ENCODE assay signal across 21 cellular contexts in the genomic region with DNA sequence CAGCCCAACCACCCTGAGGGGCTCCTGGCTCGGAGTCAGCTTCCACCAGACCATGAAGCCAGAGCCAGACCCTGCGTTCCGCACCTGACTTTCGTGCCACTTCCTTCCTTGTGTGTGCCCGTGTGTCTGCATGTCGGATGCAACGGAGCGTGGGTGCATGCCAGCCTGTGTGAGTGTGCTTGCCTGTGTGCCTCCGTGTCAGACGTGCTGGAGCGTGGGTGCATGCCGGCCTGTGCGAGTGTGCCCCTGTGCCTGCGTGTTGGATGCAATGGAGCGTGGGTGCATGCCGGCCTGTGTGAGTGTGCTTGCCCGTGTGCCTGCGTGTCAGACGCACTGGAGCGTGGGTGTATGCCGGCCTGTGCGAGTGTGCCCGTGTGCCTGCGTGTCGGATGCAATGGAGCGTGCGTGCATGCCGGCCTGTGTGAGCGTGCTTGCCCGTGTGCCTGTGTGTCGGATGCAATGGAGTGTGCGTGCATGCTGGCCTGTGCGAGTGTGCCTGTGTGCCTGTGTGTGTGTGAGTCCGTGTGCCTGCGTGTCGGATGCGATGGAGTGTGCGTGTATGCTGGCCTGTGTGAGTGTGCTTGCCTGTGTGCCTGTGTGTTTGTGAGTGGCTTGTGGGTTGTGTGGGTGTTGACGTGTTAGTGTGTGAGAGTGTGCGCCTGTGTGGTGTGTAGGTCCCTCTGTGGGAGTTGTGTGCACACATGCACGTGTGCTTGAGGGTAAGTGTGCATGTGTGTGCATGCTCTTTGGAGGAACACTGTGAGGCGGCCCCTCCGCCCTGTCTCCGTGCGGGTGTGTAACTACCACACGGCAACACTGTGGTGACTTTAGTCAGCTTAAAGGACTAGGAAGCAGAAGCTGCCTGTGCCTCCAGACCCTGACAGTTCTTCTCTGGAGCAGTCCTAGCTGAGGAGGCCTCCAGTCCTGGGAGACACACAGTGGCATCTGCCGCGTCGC. TPM values are rescaled to one million over a fixed set of nuclear protein-coding genes. Genes with fewer than 3 reads are reported as not detected.
DNase-seq lines count a peak whose midpoint lies in the region; ATAC-seq and TF ChIP-seq lines count a peak whose summit lies in the region.
"Had no signal": no experiment of that assay in that cellular context is flagged by ENCODE, and none has a peak within 500 bp of the region (broad histone marks: within the 10 kb centered on the region; RNA-seq: fewer than 3 reads in every experiment).

No MANE protein-coding gene starts in this region.

- no peaks in the 10 kb centered on the region for H3K79me2 ChIP-seq in osteoblast (ENCODE audit: insufficient read depth, low read length)

- no peaks in the 10 kb centered on the region for H3K9me3 ChIP-seq in osteoblast (ENCODE audit: low read depth, low read length)

- H3K27me3 Mint-ChIP-seq in IgD-negative memory B cell: peaks cover 5% of the 10 kb centered on the region
- H3K27me3 Mint-ChIP-seq in activated T-helper 2 cell treated with anti-CD3 and anti-CD28 coated beads, Interferon-gamma antibody, Interleukin-2, Interleukin-4, amounts not matched to agents 10 μg/mL and 5 μg/mL and 100 μg/mL, durations not matched to agents 14 hours and 24 hours and 36 hours (ENCODE audit: low read depth): no peaks in the 10 kb centered on the region
- H3K27me3 Mint-ChIP-seq: stimulated activated naive CD8-positive, alpha-beta T cell treated with anti-CD3 and anti-CD28 coated beads, Interleukin-15, Interleukin-2, amounts not matched to agents 100 ng/mL and 50 ng/mL, for 24 hours had no signal

- H4K20me1 ChIP-seq in osteoblast (ENCODE audit: insufficient read depth, low read length): no peaks in the 10 kb centered on the region

- DNase-seq in Ammon's horn (ENCODE audit: low spot score): peak; percentile 37
- peak; percentile 14 for DNase-seq in glomerular visceral epithelial cell (ENCODE audit: extremely low spot score)
- peak; percentile 90 for DNase-seq in osteoblast (ENCODE audit: insufficient read length, low spot score, missing footprints)
- no peak for DNase-seq in NCI-H82 treated with DMSO at 0.1 percent for 48 hours (lab: John Stamatoyannopoulos, UW; ENCODE audit: unreplicated experiment)
- no peak for DNase-seq in central memory CD4-positive, alpha-beta T cell
- DNase-seq in activated T-helper 2 cell treated with anti-CD3 and anti-CD28 coated beads, Interferon-gamma antibody, Interleukin-2, Interleukin-4, amounts not matched to agents 10 μg/mL and 5 μg/mL and 100 μg/mL, durations not matched to agents 14 hours and 24 hours and 36 hours (ENCODE audit: low spot score): no peak
- DNase-seq: activated naive CD8-positive, alpha-beta T cell treated with anti-CD3 and anti-CD28 coated beads, Interleukin-2, amount 10 ng/mL, durations not matched to agents 7 days and 5 days; IMR-90; mesendoderm; NCI-H1930; SHP77; T-helper 1 cell had no signal

- no peak for ATAC-seq in GM19455 (IDR thresholded peaks at IDR 0.05; ENCODE audit: unreplicated experiment)
- ATAC-seq: esophagus mucosa had no signal

- H3K4me1 ChIP-seq in osteoblast (ENCODE audit: insufficient read depth, low read length): no peaks in the 10 kb centered on the region

- H2AFZ ChIP-seq in osteoblast (ENCODE audit: low read length): no peak overlapping the region

- no peak overlapping the region for H3K4me2 ChIP-seq in osteoblast (ENCODE audit: insufficient read depth, low read length)

- H3K36me3 ChIP-seq in osteoblast (ENCODE audit: insufficient read depth, low read length): no peaks in the 10 kb centered on the region

- H3K4me3 ChIP-seq in osteoblast (ENCODE audit: insufficient read depth, low read length): no peak overlapping the region

- TF ChIP-seq CTCF in osteoblast (IDR thresholded peaks at IDR 0.05; ENCODE audit: extremely low read depth, low read depth, low read length): no peak

- H3K36me3 Mint-ChIP-seq in IgD-negative memory B cell: no peaks in the 10 kb centered on the region
- H3K36me3 Mint-ChIP-seq in activated T-helper 2 cell treated with anti-CD3 and anti-CD28 coated beads, Interferon-gamma antibody, Interleukin-2, Interleukin-4, amounts not matched to agents 10 μg/mL and 5 μg/mL and 100 μg/mL, durations not matched to agents 14 hours and 24 hours and 36 hours (ENCODE audit: low read depth): no peaks in the 10 kb centered on the region
- H3K36me3 Mint-ChIP-seq: activated naive CD8-positive, alpha-beta T cell treated with anti-CD3 and anti-CD28 coated beads, Interleukin-2, amount 10 ng/mL, durations not matched to agents 7 days and 5 days had no signal

- H3K27ac ChIP-seq in osteoblast (ENCODE audit: low read depth, low read length): no peak overlapping the region

- peak overlapping the region in 2 of 4 donors; percentile 47 to 60 for H3K4me3 Mint-ChIP-seq in IgD-negative memory B cell
- no peak overlapping the region for H3K4me3 Mint-ChIP-seq in activated T-helper 2 cell treated with anti-CD3 and anti-CD28 coated beads, Interferon-gamma antibody, Interleukin-2, Interleukin-4, amounts not matched to agents 10 μg/mL and 5 μg/mL and 100 μg/mL, durations not matched to agents 14 hours and 24 hours and 36 hours (ENCODE audit: low read depth)
- H3K4me3 Mint-ChIP-seq: activated naive CD8-positive, alpha-beta T cell treated with anti-CD3 and anti-CD28 coated beads, Interleukin-2, amount 10 ng/mL, durations not matched to agents 7 days and 5 days; nephron; stimulated activated naive CD8-positive, alpha-beta T cell treated with anti-CD3 and anti-CD28 coated beads, Interleukin-15, Interleukin-2, amounts not matched to agents 100 ng/mL and 50 ng/mL, for 24 hours had no signal

- H3K27ac Mint-ChIP-seq in IgD-negative memory B cell: peak overlapping the region; percentile 46 to 60 (median 51)
- H3K27ac Mint-ChIP-seq in activated T-helper 2 cell treated with anti-CD3 and anti-CD28 coated beads, Interferon-gamma antibody, Interleukin-2, Interleukin-4, amounts not matched to agents 10 μg/mL and 5 μg/mL and 100 μg/mL, durations not matched to agents 14 hours and 24 hours and 36 hours: no peak overlapping the region
- H3K27ac Mint-ChIP-seq: activated naive CD8-positive, alpha-beta T cell treated with anti-CD3 and anti-CD28 coated beads, Interleukin-2, amount 10 ng/mL, durations not matched to agents 7 days and 5 days; stimulated activated naive CD8-positive, alpha-beta T cell treated with anti-CD3 and anti-CD28 coated beads, Interleukin-15, Interleukin-2, amounts not matched to agents 100 ng/mL and 50 ng/mL, for 24 hours had no signal

- H3K27me3 ChIP-seq in osteoblast (ENCODE audit: insufficient read depth, low read length): no peaks in the 10 kb centered on the region

- intact Hi-C loops in activated T-helper 2 cell treated with anti-CD3 and anti-CD28 coated beads, Interferon-gamma antibody, Interleukin-2, Interleukin-4, amounts not matched to agents 10 μg/mL and 5 μg/mL and 100 μg/mL, durations not matched to agents 14 hours and 24 hours and 36 hours (cut with micrococcal nuclease): no loop called here

- H3K9me3 Mint-ChIP-seq in IgD-negative memory B cell: peaks cover 0 to 4% (median 2%) of the 10 kb centered on the region in 3 donors
- no peaks in the 10 kb centered on the region for H3K9me3 Mint-ChIP-seq in activated T-helper 2 cell treated with anti-CD3 and anti-CD28 coated beads, Interferon-gamma antibody, Interleukin-2, Interleukin-4, amounts not matched to agents 10 μg/mL and 5 μg/mL and 100 μg/mL, durations not matched to agents 14 hours and 24 hours and 36 hours
- H3K9me3 Mint-ChIP-seq: activated naive CD8-positive, alpha-beta T cell treated with anti-CD3 and anti-CD28 coated beads, Interleukin-2, amount 10 ng/mL, durations not matched to agents 7 days and 5 days; nephron; stimulated activated naive CD8-positive, alpha-beta T cell treated with anti-CD3 and anti-CD28 coated beads, Interleukin-15, Interleukin-2, amounts not matched to agents 100 ng/mL and 50 ng/mL, for 24 hours had no signal

- peaks cover 11 to 19% (median 14%) of the 10 kb centered on the region in 3 donors for H3K4me1 Mint-ChIP-seq in IgD-negative memory B cell
- no peaks in the 10 kb centered on the region for H3K4me1 Mint-ChIP-seq in activated T-helper 2 cell treated with anti-CD3 and anti-CD28 coated beads, Interferon-gamma antibody, Interleukin-2, Interleukin-4, amounts not matched to agents 10 μg/mL and 5 μg/mL and 100 μg/mL, durations not matched to agents 14 hours and 24 hours and 36 hours (ENCODE audit: low read depth)
- H3K4me1 Mint-ChIP-seq: activated naive CD8-positive, alpha-beta T cell treated with anti-CD3 and anti-CD28 coated beads, Interleukin-2, amount 10 ng/mL, durations not matched to agents 7 days and 5 days had no signal

RNA-seq across cellular contexts. Expression of gene KNDC1, which starts 28.0 kb away (rescaled TPM):
- 0.05 TPM for polyA plus RNA-seq in IgD-negative memory B cell
- total RNA-seq in osteoblast: under 0.01 TPM in 1 of 2 replicates, not detected in the other
- 0.39 and 0.51 TPM in 2 replicates for total RNA-seq in activated T-helper 2 cell treated with anti-CD3 and anti-CD28 coated beads, Interferon-gamma antibody, Interleukin-2, Interleukin-4, amounts not matched to agents 10 μg/mL and 5 μg/mL and 100 μg/mL, durations not matched to agents 14 hours and 24 hours and 36 hours
- total RNA-seq: glomerular endothelial cell had no signal

RNA-seq across cellular contexts. Expression of gene ADGRA1, which starts 44.3 kb away (rescaled TPM):
- polyA plus RNA-seq in IgD-negative memory B cell: not detected
- not detected in 2 replicates for total RNA-seq in osteoblast
- total RNA-seq in activated T-helper 2 cell treated with anti-CD3 and anti-CD28 coated beads, Interferon-gamma antibody, Interleukin-2, Interleukin-4, amounts not matched to agents 10 μg/mL and 5 μg/mL and 100 μg/mL, durations not matched to agents 14 hours and 24 hours and 36 hours: not detected in 2 replicates
- total RNA-seq: activated naive CD8-positive, alpha-beta T cell treated with anti-CD3 and anti-CD28 coated beads, Interleukin-2, amount 10 ng/mL, durations not matched to agents 7 days and 5 days; esophagus mucosa; glomerular endothelial cell; IMR-90; NCI-H460; urinary bladder had no signal
- polyA plus RNA-seq: AG04450, IMR-90 had no signal

Comparison
In these comparisons a context has a peak if more than half of its experiments do, and no peak if none do; other contexts are left out.
1. DNase-seq: peak in Ammon's horn (single experiment), glomerular visceral epithelial cell (single experiment) and osteoblast (single experiment); none in NCI-H82 treated with DMSO at 0.1 percent for 48 hours (single experiment), central memory CD4-positive, alpha-beta T cell (single experiment) and activated T-helper 2 cell treated with anti-CD3 and anti-CD28 coated beads, Interferon-gamma antibody, Interleukin-2, Interleukin-4, amounts not matched to agents 10 μg/mL and 5 μg/mL and 100 μg/mL, durations not matched to agents 14 hours and 24 hours and 36 hours (single experiment).